24 cellular contexts compared by ENCODE assay signal in the genomic region with DNA sequence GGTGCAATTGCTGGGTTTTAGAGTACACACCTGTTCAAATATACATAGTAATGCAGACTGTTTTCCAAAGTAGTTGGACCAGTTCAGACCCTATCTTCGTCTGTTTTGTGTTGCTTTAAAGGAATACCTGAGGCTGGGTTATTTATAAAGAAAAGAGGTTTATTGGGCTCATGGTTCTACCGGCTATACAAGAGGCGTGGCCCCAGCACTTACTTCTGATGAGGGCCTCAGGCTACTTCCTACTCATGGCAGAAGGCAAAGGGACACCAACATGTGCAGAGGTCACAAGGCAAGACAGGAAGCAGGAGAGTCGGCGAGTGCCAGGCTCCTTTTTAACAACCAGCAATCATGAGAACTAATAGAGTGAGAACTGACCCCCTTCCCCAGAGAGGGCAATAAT. TPM values are rescaled to one million over a fixed set of nuclear protein-coding genes. Genes with fewer than 3 reads are reported as not detected.
DNase-seq lines count a peak whose midpoint lies in the region; ATAC-seq, FAIRE-seq and TF ChIP-seq lines count a peak whose summit lies in the region.
"Had no signal": no experiment of that assay in that cellular context is flagged by ENCODE, and none has a peak within 500 bp of the region (broad histone marks: within the 10 kb centered on the region; RNA-seq: fewer than 3 reads in every experiment).

No MANE protein-coding gene starts in this region.

- H3K4me1 ChIP-seq in esophagus muscularis mucosa, result peaks cover 0 to 10% (median 1%) of the 10 kb centered on the region in 4 donors
- no peaks in the 10 kb centered on the region for H3K4me1 ChIP-seq in mucosa of descending colon (ENCODE audit: low read depth)
- H3K4me1 ChIP-seq: BE2C had no signal

- no peak for FAIRE-seq in RCC 7860 (lab: Jason Lieb, UNC)
- FAIRE-seq: A204.1, GM12878, H1 had no signal

- H3K36me3 Mint-ChIP-seq in activated CD4-positive, alpha-beta T cell treated with anti-CD3 and anti-CD28 coated beads, Interleukin-2, amount 10 ng/mL, durations not matched to agents 24 days and 14 days (ENCODE audit: low read depth), result no peaks in the 10 kb centered on the region
- H3K36me3 Mint-ChIP-seq: CD14-positive monocyte; CD8-positive, alpha-beta memory T cell had no signal

- H3K36me3 ChIP-seq in esophagus muscularis mucosa (no peaks in the 10 kb centered on the region), mucosa of descending colon (ENCODE audit: low read depth) (no peaks in the 10 kb centered on the region)
- H3K36me3 ChIP-seq: BE2C; BLaER1 treated with 17β-estradiol and CSF1 and Interleukin-3, amounts not matched to agents 10 nM and 100 nM had no signal

- H3K4me3 ChIP-seq in esophagus muscularis mucosa (no peak overlapping the region), mucosa of descending colon (no peak overlapping the region)
- H3K4me3 ChIP-seq: BLaER1 treated with 17β-estradiol and CSF1 and Interleukin-3, amounts not matched to agents 10 nM and 100 nM; GM12878; GM23248 had no signal

- H3K27me3 ChIP-seq in esophagus muscularis mucosa, result no peaks in the 10 kb centered on the region
- H3K27me3 ChIP-seq: BE2C; BLaER1 treated with 17β-estradiol and CSF1 and Interleukin-3, amounts not matched to agents 10 nM and 100 nM had no signal

- H3K4me3 Mint-ChIP-seq in activated CD4-positive, alpha-beta T cell treated with anti-CD3 and anti-CD28 coated beads, Interleukin-2, amount 10 ng/mL, durations not matched to agents 24 days and 14 days, result no peak overlapping the region
- H3K4me3 Mint-ChIP-seq: CD14-positive monocyte; CD4-positive, alpha-beta T cell; CD8-positive, alpha-beta memory T cell had no signal

- H3K9me3 ChIP-seq in esophagus muscularis mucosa (no peaks in the 10 kb centered on the region), mucosa of descending colon (peaks cover 10% of the 10 kb centered on the region)
- H3K9me3 ChIP-seq: BE2C had no signal

- peak; percentile 32 for DNase-seq in activated CD4-positive, alpha-beta T cell treated with anti-CD3 and anti-CD28 coated beads, Interleukin-2, amount 10 ng/mL, durations not matched to agents 24 days and 14 days
- DNase-seq in activated CD4-positive, alpha-beta T cell treated with anti-CD3 and anti-CD28 coated beads, Interleukin-2, amount 50 U/mL, for 1 hour, result no peak
- peak; percentile 14 for DNase-seq in esophagus muscularis mucosa (ENCODE audit: extremely low spot score)
- no peak for DNase-seq in mucosa of descending colon
- DNase-seq in NOMO-1 treated with dmso at 0.1 percent for 144 hours (lab: John Stamatoyannopoulos, UW; ENCODE audit: unreplicated experiment), result no peak
- no peak for DNase-seq in RCC 7860 (ENCODE audit: low spot score)
- DNase-seq: AML-193; BE2C; Calu3; CD4-positive, alpha-beta T cell; CD8-positive, alpha-beta memory T cell; DMS53; DND-41; GDM1; GM23248; H7; HCEC 1CT had no signal

- H3K27ac ChIP-seq in esophagus muscularis mucosa (replicated peaks in 1 of 4), result no peak overlapping the region
- H3K27ac ChIP-seq: 22Rv1; BLaER1 treated with 17β-estradiol and CSF1 and Interleukin-3, amounts not matched to agents 10 nM and 100 nM; GM23248 had no signal

- H3K4me1 Mint-ChIP-seq in activated CD4-positive, alpha-beta T cell treated with anti-CD3 and anti-CD28 coated beads, Interleukin-2, amount 10 ng/mL, durations not matched to agents 24 days and 14 days, result no peaks in the 10 kb centered on the region
- H3K4me1 Mint-ChIP-seq: CD8-positive, alpha-beta memory T cell had no signal

- TF ChIP-seq CTCF in esophagus muscularis mucosa (IDR thresholded peaks at IDR 0.05) (no peak), mucosa of descending colon (IDR thresholded peaks at IDR 0.05) (no peak)

- no peak for TF ChIP-seq EP300 in esophagus muscularis mucosa (IDR thresholded peaks at IDR 0.05)

- WGBS in esophagus muscularis mucosa, result 86% methylated on average over 5 of the region's 5 CpGs

- H3K27me3 Mint-ChIP-seq in activated CD4-positive, alpha-beta T cell treated with anti-CD3 and anti-CD28 coated beads, Interleukin-2, amount 10 ng/mL, durations not matched to agents 24 days and 14 days, result peaks cover 6% of the 10 kb centered on the region
- H3K27me3 Mint-ChIP-seq: CD4-positive, alpha-beta T cell; CD8-positive, alpha-beta memory T cell had no signal

- TF ChIP-seq POLR2A in esophagus muscularis mucosa (IDR thresholded peaks at IDR 0.05; ENCODE audit: low read depth), result no peak

- ATAC-seq in mucosa of descending colon (peak; percentile 55), GM18511 (IDR thresholded peaks at IDR 0.05; ENCODE audit: unreplicated experiment) (no peak)
- ATAC-seq: GM12878 had no signal

- no peak overlapping the region for H3K27ac Mint-ChIP-seq in activated CD4-positive, alpha-beta T cell treated with anti-CD3 and anti-CD28 coated beads, Interleukin-2, amount 10 ng/mL, durations not matched to agents 24 days and 14 days
- H3K27ac Mint-ChIP-seq: CD4-positive, alpha-beta T cell had no signal

- intact Hi-C loops in activated CD4-positive, alpha-beta T cell treated with anti-CD3 and anti-CD28 coated beads, Interleukin-2, amount 10 ng/mL, durations not matched to agents 24 days and 14 days (cut with micrococcal nuclease), result no loop called here
- intact Hi-C loops in esophagus muscularis mucosa (cut with DNase I) (no loop called here), mucosa of descending colon (cut with DNase I, micrococcal nuclease) (no loop called here)

- peaks cover 7% of the 10 kb centered on the region for H3K9me3 Mint-ChIP-seq in activated CD4-positive, alpha-beta T cell treated with anti-CD3 and anti-CD28 coated beads, Interleukin-2, amount 10 ng/mL, durations not matched to agents 24 days and 14 days
- H3K9me3 Mint-ChIP-seq: CD4-positive, alpha-beta T cell; CD8-positive, alpha-beta memory T cell had no signal

RNA-seq across cellular contexts. Expression of gene EMILIN2, which starts 21.9 kb away (rescaled TPM):
- total RNA-seq in activated CD4-positive, alpha-beta T cell treated with anti-CD3 and anti-CD28 coated beads, Interleukin-2, amount 10 ng/mL, durations not matched to agents 24 days and 14 days, result 32.4 and 35.5 TPM in 2 replicates
- total RNA-seq in esophagus muscularis mucosa (10 to 100 TPM; 10.8 to 24.2 (median 16.7) TPM), mucosa of descending colon (10 to 100 TPM; 13.3 to 19.6 (median 18.3) TPM)

Comparison
In these comparisons a context has a peak if more than half of its experiments do, and no peak if none do; other contexts are left out.
1. DNase-seq: peak in activated CD4-positive, alpha-beta T cell treated with anti-CD3 and anti-CD28 coated beads, Interleukin-2, amount 10 ng/mL, durations not matched to agents 24 days and 14 days (single experiment) and esophagus muscularis mucosa (single experiment); none in activated CD4-positive, alpha-beta T cell treated with anti-CD3 and anti-CD28 coated beads, Interleukin-2, amount 50 U/mL, for 1 hour (single experiment), mucosa of descending colon (0 of 3), NOMO-1 treated with dmso at 0.1 percent for 144 hours (single experiment) and RCC 7860 (single experiment).